29 cellular contexts compared by ENCODE assay signal in the genomic region with DNA sequence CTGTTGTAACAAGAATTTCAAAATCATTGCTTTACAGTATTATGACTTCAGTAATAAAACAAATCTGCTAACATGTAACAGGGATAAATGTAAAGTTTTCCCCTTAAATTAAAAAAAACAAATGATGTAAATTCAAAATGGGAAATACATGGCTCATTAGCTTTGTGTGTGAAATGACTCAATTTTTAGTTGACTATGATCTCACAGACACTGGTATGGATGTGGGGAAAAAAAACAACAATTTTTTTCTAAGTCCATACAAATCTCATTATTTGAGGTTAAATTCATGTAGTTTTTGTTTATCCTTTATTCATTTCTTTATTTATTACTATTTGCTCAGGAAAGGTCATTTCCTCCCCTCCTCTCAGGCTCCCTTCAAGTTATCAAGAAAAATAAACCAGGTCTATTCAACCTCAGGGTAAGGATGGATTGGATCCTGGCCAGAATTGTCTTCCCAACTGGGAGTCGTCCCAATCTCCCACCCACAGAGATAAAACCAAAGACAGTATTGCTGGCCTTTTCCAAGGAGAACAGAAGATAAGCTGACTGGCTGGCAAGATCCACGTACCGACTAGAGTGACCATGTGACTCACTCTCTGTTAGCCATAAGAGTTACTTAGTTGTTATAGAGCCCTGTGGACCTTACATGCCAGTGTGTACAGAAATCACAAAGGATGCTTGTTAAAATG.
DNase-seq lines count a peak whose midpoint lies in the region; ATAC-seq, FAIRE-seq and TF ChIP-seq lines count a peak whose summit lies in the region.
"Had no signal": no experiment of that assay in that cellular context is flagged by ENCODE, and none has a peak within 500 bp of the region (broad histone marks: within the 10 kb centered on the region; RNA-seq: fewer than 3 reads in every experiment).

No MANE protein-coding gene starts in this region.

- H2AFZ ChIP-seq in GM12878 (ENCODE audit: control insufficient read depth, low read depth, low read length) (no peak overlapping the region), osteoblast (ENCODE audit: low read length) (peak overlapping the region; percentile 11)

- no peak for TF ChIP-seq EP300 in GM12878 (IDR thresholded peaks at IDR 0.05; ENCODE audit: borderline replicate concordance in 1 of 2, control insufficient read depth in 1 of 2, low read depth in 2 of 2, low read length in 2 of 2)

- in situ Hi-C loops in GM12878 (cut with MboI): no loop called here

- no peak for TF ChIP-seq RAD21 in GM12878 (IDR thresholded peaks at IDR 0.05; ENCODE audit: insufficient read depth, low read depth, low read length)

- H3K9me3 ChIP-seq in GM12878 (replicated peaks; ENCODE audit: control insufficient read depth, insufficient read depth, low read length) (no peaks in the 10 kb centered on the region), osteoblast (ENCODE audit: low read depth, low read length) (no peaks in the 10 kb centered on the region)
- H3K9me3 ChIP-seq: heart left ventricle, sigmoid colon, vagina had no signal

- no TSS peak for BruUV-seq in GM12878 (replicated peaks; lab: Mats Ljungman, UMichigan)

- H3K9ac ChIP-seq in GM12878 (ENCODE audit: control insufficient read depth, insufficient read depth, low read length): no peak overlapping the region

- RAD21 ChIA-PET in GM12878 (lab: Charles Lee; ENCODE audit: unreplicated experiment): no interaction called here

- SMC1A ChIA-PET in GM12878 (lab: Charles Lee; ENCODE audit: uncharacterized antibody, unreplicated experiment): interaction anchor here (5.7 kb wide), 1 partner anchor 9 kb away, joined by 41 read pairs; no protein-coding TSS in a partner anchor

- H3K4me2 ChIP-seq in GM12878 (ENCODE audit: control insufficient read depth, insufficient read depth) (no peak overlapping the region), osteoblast (ENCODE audit: insufficient read depth, low read length) (peak overlapping the region; percentile 1)

- no peaks in the 10 kb centered on the region for H3K79me2 ChIP-seq in GM12878 (ENCODE audit: control insufficient read depth, insufficient read depth, low read length)
- H3K79me2 ChIP-seq in osteoblast (ENCODE audit: insufficient read depth, low read length): no peaks in the 10 kb centered on the region

- CTCF ChIA-PET in GM12878 (lab: Yijun Ruan, JAX): interaction anchor here (4.3 kb wide), 1 partner anchor 10 kb away, joined by 17 read pairs; no protein-coding TSS in a partner anchor

- WGBS in GM12878 (ENCODE audit: insufficient coverage, insufficient replicate concordance, low lambda C conversion rate, missing lambda C conversion rate): 18% methylated on average over 3 of the region's 3 CpGs

- no peak overlapping the region for H3K27ac ChIP-seq in GM12878 (ENCODE audit: control insufficient read depth, insufficient read depth)
- H3K27ac ChIP-seq in osteoblast (ENCODE audit: low read depth, low read length): peak overlapping the region; percentile 77
- H3K27ac ChIP-seq: cardiac muscle cell, coronary artery, heart left ventricle, RWPE1, sigmoid colon, vagina had no signal

- intact Hi-C loops in GM12878 (cut with micrococcal nuclease; ENCODE audit: unreplicated experiment): no loop called here

- H3K4me1 ChIP-seq in GM12878 (ENCODE audit: control insufficient read depth, insufficient read depth, low read length): peaks cover 13% of the 10 kb centered on the region; the same call in 1 of the 2 replicates
- H3K4me1 ChIP-seq in osteoblast (ENCODE audit: insufficient read depth, low read length): peaks cover 32% of the 10 kb centered on the region
- H3K4me1 ChIP-seq: vagina had no signal

- H4K20me1 ChIP-seq in GM12878 (ENCODE audit: control insufficient read depth, insufficient read depth): no peaks in the 10 kb centered on the region
- no peaks in the 10 kb centered on the region for H4K20me1 ChIP-seq in osteoblast (ENCODE audit: insufficient read depth, low read length)

- TF ChIP-seq CTCF in GM12878 (IDR thresholded peaks at IDR 0.05 in 2 of 3, conservative IDR thresholded peaks at IDR 0.05 in 1 of 3; ENCODE audit: control insufficient read depth in 2 of 3, extremely low read depth in 1 of 3, insufficient read depth in 1 of 3, low read depth in 3 of 3, low read length in 3 of 3) (no peak), osteoblast (IDR thresholded peaks at IDR 0.05; ENCODE audit: extremely low read depth, low read depth, low read length) (no peak)

- H3K36me3 ChIP-seq in GM12878 (ENCODE audit: control insufficient read depth in 2 of 2, insufficient read depth in 2 of 2, low read length in 1 of 2) (no peaks in the 10 kb centered on the region), osteoblast (ENCODE audit: insufficient read depth, low read length) (no peaks in the 10 kb centered on the region)
- H3K36me3 ChIP-seq: cardiac muscle cell, heart left ventricle, sigmoid colon, vagina had no signal

- FAIRE-seq in G401.6 (lab: Jason Lieb, UNC): peak; percentile 58
- no peak for FAIRE-seq in GM12878 (lab: Jason Lieb, UNC)
- FAIRE-seq: H1 had no signal

- DNase-seq in NCI-H69 (lab: John Stamatoyannopoulos, UW) (peak; percentile 30), GM12878 (ENCODE audit: low read depth, low spot score) (no peak), osteoblast (ENCODE audit: insufficient read length, low spot score, missing footprints) (no peak), erythroblast (lab: John Stamatoyannopoulos, UW) (no peak), NCI-H1048 (lab: John Stamatoyannopoulos, UW) (no peak)
- DNase-seq: activated CD4-positive, alpha-beta T cell treated with anti-CD3 and anti-CD28 coated beads, Interleukin-2, amount 50 U/mL, for 48 hours; activated naive CD4-positive, alpha-beta T cell treated with anti-CD3 and anti-CD28 coated beads for 36 hours; amniotic stem cell; CD4-positive, alpha-beta T cell; DMS153; effector memory CD4-positive, alpha-beta T cell; foreskin fibroblast; heart left ventricle; left cardiac atrium; NCI-H1105 treated with DMSO at 0.1 percent for 48 hours; NCI-H2081; NCI-H345; NCI-H748 treated with DMSO at 0.1 percent for 48 hours; sigmoid colon; stimulated activated naive CD4-positive, alpha-beta T cell; T-helper 1 cell had no signal

- ATAC-seq in GM12878 (no peak), GM19452 (IDR thresholded peaks at IDR 0.05; ENCODE audit: unreplicated experiment) (no peak), GM19455 (IDR thresholded peaks at IDR 0.05; ENCODE audit: unreplicated experiment) (no peak)
- ATAC-seq: heart left ventricle, left cardiac atrium had no signal

- H3K4me3 ChIP-seq in GM12878 (no peak overlapping the region), osteoblast (ENCODE audit: insufficient read depth, low read length) (no peak overlapping the region)
- H3K4me3 ChIP-seq: cardiac muscle cell, coronary artery, heart left ventricle, sigmoid colon, vagina had no signal

- TF ChIP-seq POLR2A in GM12878 (IDR thresholded peaks at IDR 0.05; ENCODE audit: low read depth, low read length): no peak
- TF ChIP-seq POLR2A in erythroblast (IDR thresholded peaks at IDR 0.05; ENCODE audit: low read length): no peak

- H3K27me3 ChIP-seq in GM12878 (replicated peaks in 1 of 2; ENCODE audit: control insufficient read depth in 2 of 2, insufficient read depth in 2 of 2, low read length in 1 of 2): no peaks in the 10 kb centered on the region
- H3K27me3 ChIP-seq in osteoblast (ENCODE audit: insufficient read depth, low read length): no peaks in the 10 kb centered on the region
- H3K27me3 ChIP-seq: cardiac muscle cell, heart left ventricle, sigmoid colon, vagina had no signal

- POLR2A ChIA-PET in GM12878 (lab: Charles Lee): no interaction called here

TF ChIP-seq in GM12878, 131 proteins besides CTCF, POLR2A, EP300 and RAD21 (continues in another document):
- no peak for TF ChIP-seq NR2F1 (conservative IDR thresholded peaks at IDR 0.05)
- TF ChIP-seq JUNB (IDR thresholded peaks at IDR 0.05): peak; percentile 81
- TF ChIP-seq, protein P1, sequence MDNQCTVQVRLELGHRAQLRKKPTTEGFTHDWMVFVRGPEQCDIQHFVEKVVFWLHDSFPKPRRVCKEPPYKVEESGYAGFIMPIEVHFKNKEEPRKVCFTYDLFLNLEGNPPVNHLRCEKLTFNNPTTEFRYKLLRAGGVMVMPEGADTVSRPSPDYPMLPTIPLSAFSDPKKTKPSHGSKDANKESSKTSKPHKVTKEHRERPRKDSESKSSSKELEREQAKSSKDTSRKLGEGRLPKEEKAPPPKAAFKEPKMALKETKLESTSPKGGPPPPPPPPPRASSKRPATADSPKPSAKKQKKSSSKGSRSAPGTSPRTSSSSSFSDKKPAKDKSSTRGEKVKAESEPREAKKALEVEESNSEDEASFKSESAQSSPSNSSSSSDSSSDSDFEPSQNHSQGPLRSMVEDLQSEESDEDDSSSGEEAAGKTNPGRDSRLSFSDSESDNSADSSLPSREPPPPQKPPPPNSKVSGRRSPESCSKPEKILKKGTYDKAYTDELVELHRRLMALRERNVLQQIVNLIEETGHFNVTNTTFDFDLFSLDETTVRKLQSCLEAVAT (IDR thresholded peaks at IDR 0.05): no peak
- no peak for TF ChIP-seq HDGF (IDR thresholded peaks at IDR 0.05)
- no peak for TF ChIP-seq SMAD5 (IDR thresholded peaks at IDR 0.05; ENCODE audit: low read depth)
- TF ChIP-seq NBN (IDR thresholded peaks at IDR 0.05): no peak
- TF ChIP-seq, protein P2, sequence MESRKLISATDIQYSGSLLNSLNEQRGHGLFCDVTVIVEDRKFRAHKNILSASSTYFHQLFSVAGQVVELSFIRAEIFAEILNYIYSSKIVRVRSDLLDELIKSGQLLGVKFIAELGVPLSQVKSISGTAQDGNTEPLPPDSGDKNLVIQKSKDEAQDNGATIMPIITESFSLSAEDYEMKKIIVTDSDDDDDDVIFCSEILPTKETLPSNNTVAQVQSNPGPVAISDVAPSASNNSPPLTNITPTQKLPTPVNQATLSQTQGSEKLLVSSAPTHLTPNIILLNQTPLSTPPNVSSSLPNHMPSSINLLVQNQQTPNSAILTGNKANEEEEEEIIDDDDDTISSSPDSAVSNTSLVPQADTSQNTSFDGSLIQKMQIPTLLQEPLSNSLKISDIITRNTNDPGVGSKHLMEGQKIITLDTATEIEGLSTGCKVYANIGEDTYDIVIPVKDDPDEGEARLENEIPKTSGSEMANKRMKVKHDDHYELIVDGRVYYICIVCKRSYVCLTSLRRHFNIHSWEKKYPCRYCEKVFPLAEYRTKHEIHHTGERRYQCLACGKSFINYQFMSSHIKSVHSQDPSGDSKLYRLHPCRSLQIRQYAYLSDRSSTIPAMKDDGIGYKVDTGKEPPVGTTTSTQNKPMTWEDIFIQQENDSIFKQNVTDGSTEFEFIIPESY (IDR thresholded peaks at IDR 0.05): no peak
- no peak for TF ChIP-seq KAT2A (conservative IDR thresholded peaks at IDR 0.05; ENCODE audit: control insufficient read depth, low read depth, low read length)
- TF ChIP-seq RUNX3 (IDR thresholded peaks at IDR 0.05; ENCODE audit: low read length): peak; percentile 17; the same call in 1 of the 2 replicates
- TF ChIP-seq ZNF217 (IDR thresholded peaks at IDR 0.05): no peak
- TF ChIP-seq EZH2 (IDR thresholded peaks at IDR 0.05; ENCODE audit: borderline replicate concordance, control insufficient read depth, low read depth, low read length): no peak
- no peak for TF ChIP-seq BACH1 (IDR thresholded peaks at IDR 0.05; ENCODE audit: borderline replicate concordance)
- no peak for TF ChIP-seq MEF2A (IDR thresholded peaks at IDR 0.05; ENCODE audit: insufficient read depth, low read depth, low read length)
